Comparison of ENCODE assay signal across 1 cellular context in the genomic region with DNA sequence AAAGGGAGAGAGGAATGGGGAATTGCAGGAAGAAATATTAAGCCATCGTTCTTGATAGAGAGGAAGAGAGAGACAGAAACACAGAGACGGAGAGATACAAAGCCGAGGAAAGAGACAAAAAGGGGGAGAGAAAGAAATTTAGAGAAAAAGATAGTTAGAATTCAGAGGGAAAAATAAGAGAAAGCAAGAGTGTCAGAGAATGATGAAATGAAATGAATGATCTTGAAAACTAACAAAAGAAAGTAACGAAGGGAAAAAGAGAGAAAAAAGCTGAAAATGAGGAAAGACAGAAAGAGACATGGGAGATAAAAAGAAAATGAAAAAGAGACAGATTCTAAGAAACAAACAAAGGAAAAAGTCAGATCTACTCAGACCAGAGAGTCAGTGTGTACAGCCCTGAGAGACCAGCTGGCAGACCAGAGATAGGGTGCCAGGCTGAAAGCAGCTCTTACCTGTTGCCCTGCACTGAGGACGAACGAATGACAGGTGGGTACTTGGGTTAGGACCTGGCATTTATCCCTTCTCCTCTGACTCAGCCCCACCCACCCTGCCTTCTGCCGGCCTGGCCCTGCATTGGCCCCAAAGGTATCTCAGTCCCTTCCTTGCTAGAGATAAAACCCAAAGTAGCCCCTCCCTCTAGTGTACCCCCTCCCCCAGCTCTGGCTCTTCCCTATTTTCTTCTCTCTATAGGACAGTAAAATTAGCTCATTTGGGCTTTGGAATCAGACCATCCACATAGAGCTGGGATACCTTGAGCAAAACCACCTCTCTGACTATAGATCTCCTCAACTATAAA.
TF ChIP-seq lines count a peak whose summit lies in the region.

Gene ALAS2 (minus strand): TSS at position 488 of the 796 bp plus-strand sequence. CDS start 4,977 bp downstream, outside the sequence.

TF ChIP-seq in K562, 482 proteins besides CTCF, POLR2A, EP300 and RAD21 (continued from another document):
- TF ChIP-seq, protein P1, sequence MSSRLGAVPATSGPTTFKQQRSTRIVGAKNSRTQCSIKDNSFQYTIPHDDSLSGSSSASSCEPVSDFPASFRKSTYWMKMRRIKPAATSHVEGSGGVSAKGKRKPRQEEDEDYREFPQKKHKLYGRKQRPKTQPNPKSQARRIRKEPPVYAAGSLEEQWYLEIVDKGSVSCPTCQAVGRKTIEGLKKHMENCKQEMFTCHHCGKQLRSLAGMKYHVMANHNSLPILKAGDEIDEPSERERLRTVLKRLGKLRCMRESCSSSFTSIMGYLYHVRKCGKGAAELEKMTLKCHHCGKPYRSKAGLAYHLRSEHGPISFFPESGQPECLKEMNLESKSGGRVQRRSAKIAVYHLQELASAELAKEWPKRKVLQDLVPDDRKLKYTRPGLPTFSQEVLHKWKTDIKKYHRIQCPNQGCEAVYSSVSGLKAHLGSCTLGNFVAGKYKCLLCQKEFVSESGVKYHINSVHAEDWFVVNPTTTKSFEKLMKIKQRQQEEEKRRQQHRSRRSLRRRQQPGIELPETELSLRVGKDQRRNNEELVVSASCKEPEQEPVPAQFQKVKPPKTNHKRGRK (tag; IDR thresholded peaks at IDR 0.05), result peak; percentile 93
TF ChIP-seq in K562: peak in this region for 5.
